Comparison of ENCODE assay signal across 31 cellular contexts in genomic region chr22:29790061-29790460, GRCh38.
"Had no signal": no experiment of that assay in that cellular context is flagged by ENCODE, and none has a peak within 500 bp of the region (broad histone marks: within the 10 kb centered on the region; RNA-seq: fewer than 3 reads in every experiment).

No MANE protein-coding gene starts in this region.

- H3K4me1 Mint-ChIP-seq: naive B cell had no signal

- FAIRE-seq: islet of Langerhans had no signal

- H3K9ac ChIP-seq: parathyroid adenoma had no signal

- H3K9me3 ChIP-seq: colonic mucosa, esophagus squamous epithelium, heart right ventricle, left lung, mucosa of descending colon, testis, tibial artery had no signal

- H3K4me3 Mint-ChIP-seq: mesothelial cell of epicardium; naive B cell; natural killer cell treated with Interleukin-12 subunit alpha and Interleukin-12 subunit beta and Interleukin-15 and Interleukin-18, amount 100 ng/mL, for 72 hours; neural crest cell; type B pancreatic cell had no signal

- ATAC-seq: left cardiac atrium; left lung; mucosa of descending colon; natural killer cell treated with Interleukin-12 subunit alpha and Interleukin-12 subunit beta and Interleukin-15 and Interleukin-18, amount 100 ng/mL, for 72 hours; sciatic nerve had no signal

- H3K27me3 ChIP-seq: colonic mucosa, esophagus squamous epithelium, heart right ventricle, left lung, testis, tibial artery had no signal

- H3K4me2 ChIP-seq: smooth muscle cell had no signal

- H3K79me2 ChIP-seq: parathyroid adenoma had no signal

- H3K27ac ChIP-seq: colonic mucosa, esophagus squamous epithelium, heart right ventricle, left lung, parathyroid adenoma, tibial artery had no signal

- DNase-seq: colonic mucosa; dermis blood vessel endothelial cell; effector memory CD4-positive, alpha-beta T cell; erythroblast; esophagus squamous epithelium; foreskin melanocyte; glutamatergic neuron; heart right ventricle; hippocampal formation; left cardiac atrium; left lung; mesenchymal stem cell; mucosa of descending colon; naive B cell; stimulated activated CD4-positive, alpha-beta T cell treated with anti-CD3 and anti-CD28 coated beads, Interleukin-12 subunit alpha, Interleukin-12 subunit beta, amount 100 ng/mL, for 4 hours; stimulated activated CD4-positive, alpha-beta T cell treated with anti-CD3 and anti-CD28 coated beads, Interleukin-1b, Interleukin-23, amount 100 ng/mL, for 48 hours; stimulated activated CD4-positive, alpha-beta T cell treated with anti-CD3 and anti-CD28 coated beads, Interleukin-4, amount 100 ng/mL, for 1 hour; stimulated activated CD8-positive, alpha-beta memory T cell treated with anti-CD3 and anti-CD28 coated beads, Interleukin-4, amount 100 ng/mL, for 48 hours; stimulated activated naive CD4-positive, alpha-beta T cell treated with Interleukin-2 at 50 U/mL for 16 hours; substantia nigra; tibial artery had no signal

- H3K4me1 ChIP-seq: colonic mucosa, left lung had no signal

- H3K4me3 ChIP-seq: colonic mucosa, esophagus squamous epithelium, heart right ventricle, left lung, mucosa of descending colon, smooth muscle cell, testis, tibial artery had no signal

- H2AFZ ChIP-seq: parathyroid adenoma had no signal

- H3K27ac Mint-ChIP-seq: mesothelial cell of epicardium; natural killer cell treated with Interleukin-12 subunit alpha and Interleukin-12 subunit beta and Interleukin-15 and Interleukin-18, amount 100 ng/mL, for 72 hours; progenitor cell of endocrine pancreas; type B pancreatic cell had no signal

- H3K27me3 Mint-ChIP-seq: naive B cell; natural killer cell treated with Interleukin-12 subunit alpha and Interleukin-12 subunit beta and Interleukin-15 and Interleukin-18, amount 100 ng/mL, for 72 hours; type B pancreatic cell had no signal
